13 cellular contexts compared by ENCODE assay signal in the genomic region with DNA sequence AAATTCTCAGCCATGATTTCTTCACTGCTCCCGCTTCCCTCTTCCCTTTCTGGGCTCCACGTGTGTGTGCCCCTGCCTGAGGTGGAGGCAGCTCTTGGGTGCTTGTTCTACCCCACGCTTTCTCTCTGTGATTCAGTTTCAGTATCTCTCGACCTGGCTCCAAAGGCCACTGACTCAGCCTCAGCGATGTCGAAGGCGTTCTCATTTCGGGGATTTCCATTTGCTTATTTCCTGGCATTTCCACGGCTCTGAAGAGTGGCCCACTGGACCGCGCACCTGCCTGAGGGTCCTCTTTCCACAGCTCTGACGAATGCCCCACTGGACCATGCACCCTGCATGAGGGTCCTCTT. TPM values are rescaled to one million over a fixed set of nuclear protein-coding genes. Genes with fewer than 3 reads are reported as not detected.
DNase-seq lines count a peak whose midpoint lies in the region; ATAC-seq, FAIRE-seq and TF ChIP-seq lines count a peak whose summit lies in the region.
"Had no signal": no experiment of that assay in that cellular context is flagged by ENCODE, and none has a peak within 500 bp of the region (broad histone marks: within the 10 kb centered on the region; RNA-seq: fewer than 3 reads in every experiment).

No MANE protein-coding gene starts in this region.

- H3K36me3 Mint-ChIP-seq in IgD-negative memory B cell = peaks cover 2% of the 10 kb centered on the region
- peaks cover 9 to 38% (median 21%) of the 10 kb centered on the region in 3 donors for H3K36me3 Mint-ChIP-seq in immature natural killer cell

- POLR2A ChIA-PET in HepG2 (lab: Yijun Ruan, JAX) = no interaction called here

- H3K27me3 ChIP-seq in right atrium auricular region (no peaks in the 10 kb centered on the region), HepG2 (ENCODE audit: control insufficient read depth in 1 of 2, insufficient read depth in 2 of 2, low read length in 2 of 2) (no peaks in the 10 kb centered on the region)

- H3K4me1 ChIP-seq in right atrium auricular region (no peaks in the 10 kb centered on the region), HepG2 (ENCODE audit: insufficient read depth, low read length) (peaks cover 19% of the 10 kb centered on the region)

- ATAC-seq in HepG2 = no peak
- no peak for ATAC-seq in HG03342 (IDR thresholded peaks at IDR 0.05; ENCODE audit: unreplicated experiment)

- no peak for TF ChIP-seq RAD21 in HepG2 (CRISPR knock-in tag; IDR thresholded peaks at IDR 0.05)

- TF ChIP-seq CTCF in right atrium auricular region (IDR thresholded peaks at IDR 0.05) (no peak), HepG2 (CRISPR knock-in tag; IDR thresholded peaks at IDR 0.05) (no peak)

- H3K27ac ChIP-seq in right atrium auricular region (no peak overlapping the region), HepG2 (ENCODE audit: extremely low read length, insufficient read depth, low read length) (no peak overlapping the region)

- in situ Hi-C loops in HepG2 (cut with HindIII; ENCODE audit: extremely low pct_ligation_motif_present, low pct_unique_long_range_greater_than_20kb) = no loop called here

- H3K4me3 ChIP-seq in right atrium auricular region (no peak overlapping the region), HepG2 (replicated peaks in 1 of 3; ENCODE audit: insufficient read depth in 1 of 3, low read depth in 2 of 3, low read length in 3 of 3) (no peak overlapping the region)

- CTCF ChIA-PET in HepG2 (lab: Yijun Ruan, JAX; ENCODE audit: low intra/inter-chr PET ratio, low total read pairs) = no interaction called here

- no peaks in the 10 kb centered on the region for H3K27me3 Mint-ChIP-seq in IgD-negative memory B cell
- H3K27me3 Mint-ChIP-seq in immature natural killer cell (ENCODE audit: low read depth in 3 of 3) = peaks cover 3 to 5% (median 4%) of the 10 kb centered on the region in 3 donors

- no peaks in the 10 kb centered on the region for H4K20me1 ChIP-seq in HepG2 (ENCODE audit: insufficient read depth, low read length)

- no peaks in the 10 kb centered on the region for H3K79me2 ChIP-seq in HepG2 (ENCODE audit: insufficient read depth, low read length)

- WGBS in HepG2 (ENCODE audit: low lambda C conversion rate) = 93% methylated on average over 12 of the region's 12 CpGs

- H3K27ac Mint-ChIP-seq in IgD-negative memory B cell (peak overlapping the region in 2 of 3 donors; percentile 55 to 88), immature natural killer cell (peak overlapping the region; percentile 70 to 95 (median 90))

- no peak overlapping the region for H3K4me2 ChIP-seq in HepG2 (ENCODE audit: low read depth, low read length)

- peaks cover 78% of the 10 kb centered on the region for H3K36me3 ChIP-seq in right atrium auricular region
- peaks cover 13 to 34% of the 10 kb centered on the region in 2 experiments; a peak in 4 of 5 replicates for H3K36me3 ChIP-seq in HepG2 (replicated peaks in 1 of 2; ENCODE audit: control insufficient read depth in 1 of 2, insufficient read depth in 2 of 2, low read length in 2 of 2)

- H3K9me3 Mint-ChIP-seq in IgD-negative memory B cell (no peaks in the 10 kb centered on the region), immature natural killer cell (no peaks in the 10 kb centered on the region)

- no peak overlapping the region for H3K9ac ChIP-seq in HepG2 (ENCODE audit: insufficient read depth, low read depth, low read length)

- TF ChIP-seq EP300 in HepG2 (IDR thresholded peaks at IDR 0.05; ENCODE audit: low read depth in 2 of 2, low read length in 2 of 2) (no peak), HepG2 (CRISPR knock-in tag; IDR thresholded peaks at IDR 0.05; ENCODE audit: borderline replicate concordance) (no peak)

- no peak for FAIRE-seq in HepG2 (lab: Jason Lieb, UNC)
- FAIRE-seq: D721Med, frontal cortex had no signal

- DNase-seq in activated T-cell treated with anti-CD3 and anti-CD28 coated beads for 24 hours (ENCODE audit: low read depth) = peak; percentile 60
- peak in 1 of 3 donors; percentile 21 for DNase-seq in immature natural killer cell
- peak; percentile 14 to 35 for DNase-seq in stimulated activated CD8-positive, alpha-beta memory T cell treated with anti-CD3 and anti-CD28 coated beads, Interleukin-15, amount 100 ng/mL, for 4 hours (ENCODE audit: low read depth in 2 of 2)
- no peak for DNase-seq in NAMALWA (ENCODE audit: low spot score)
- no peak for DNase-seq in right atrium auricular region (ENCODE audit: low spot score)
- no peak for DNase-seq in HepG2 (ENCODE audit: low spot score)
- DNase-seq: HCEC 1CT, NCI-H524 had no signal

- BruUV-seq in HepG2 (replicated peaks; lab: Mats Ljungman, UMichigan) = no TSS peak

- intact Hi-C loops in HepG2 (cut with micrococcal nuclease; ENCODE audit: unreplicated experiment) = no loop called here

- H3K4me1 Mint-ChIP-seq in IgD-negative memory B cell (peaks cover 0 to 8% (median 8%) of the 10 kb centered on the region in 3 donors), immature natural killer cell (peaks cover 17 to 23% of the 10 kb centered on the region in 2 donors)

- H3K9me3 ChIP-seq in right atrium auricular region = no peaks in the 10 kb centered on the region
- H3K9me3 ChIP-seq in HepG2 (ENCODE audit: low read length) = no peaks in the 10 kb centered on the region

- H3K4me3 Mint-ChIP-seq in IgD-negative memory B cell (peak overlapping the region in 1 of 4 donors; percentile 39), immature natural killer cell (peak overlapping the region in 4 of 5 donors; percentile 31 to 78 (median 39))

- no peak for TF ChIP-seq POLR2A in HepG2 (IDR thresholded peaks at IDR 0.05; ENCODE audit: insufficient read depth in 1 of 2, low read depth in 2 of 2, low read length in 2 of 2)

- no peak overlapping the region for H2AFZ ChIP-seq in HepG2 (ENCODE audit: low read length)

RNA-seq across cellular contexts. Expression of a gene that starts 52.4 kb away (rescaled TPM):
- 74.7 TPM for polyA plus RNA-seq in IgD-negative memory B cell
- 100 to 1,000 TPM in 1 of 3 donors, 10 to 100 TPM in 2; 49.4 to 119 (median 52.2) TPM for polyA plus RNA-seq in immature natural killer cell
- total RNA-seq in right atrium auricular region = 10 to 100 TPM; 27.8 to 52.2 TPM
- total RNA-seq in HepG2 (2016; rRNA removed; fragmentation: Illumina TruSeq; extraction: Trizol) = 28.0 and 44.3 TPM in 2 replicates
- total RNA-seq in HepG2 (2016; cell fraction: cytosol; rRNA removed; fragmentation: Illumina TruSeq; extraction: Trizol; ENCODE audit: low read depth) = 9.9 and 11.6 TPM in 2 replicates
- 24.5 and 43.0 TPM in 2 replicates for total RNA-seq in HepG2 (2016; cell fraction: insoluble cytoplasmic fraction; rRNA removed; fragmentation: Illumina TruSeq; extraction: Trizol)
- total RNA-seq in HepG2 (2016; cell fraction: membrane; rRNA removed; fragmentation: Illumina TruSeq; extraction: Trizol) = 17.1 and 19.6 TPM in 2 replicates
- total RNA-seq in HepG2 (2016; cell fraction: nucleus; rRNA removed; fragmentation: Illumina TruSeq; extraction: Trizol) = 31.0 and 34.6 TPM in 2 replicates
- polyA plus RNA-seq in HepG2 (2011; rRNA removed) = 17.5 and 22.2 TPM in 2 replicates
- polyA plus RNA-seq in HepG2 (2011; cell fraction: cytosol; rRNA removed) = 10.0 and 13.8 TPM in 2 replicates
- 116 and 155 TPM in 2 replicates for polyA plus RNA-seq in HepG2 (2011; cell fraction: nucleus; rRNA removed)
- 26.0 and 32.2 TPM in 2 replicates for polyA plus RNA-seq in HepG2 (2012)
- 5.1 and 5.7 TPM in 2 replicates for polyA plus RNA-seq in HepG2 (2016; cell fraction: cytosol; fragmentation: Illumina TruSeq; extraction: Trizol; ENCODE audit: low read depth)
- polyA plus RNA-seq in HepG2 (2016; cell fraction: insoluble cytoplasmic fraction; fragmentation: Illumina TruSeq; extraction: Trizol; ENCODE audit: low read depth) = 23.9 and 29.6 TPM in 2 replicates
- polyA plus RNA-seq in HepG2 (2016; cell fraction: membrane; fragmentation: Illumina TruSeq; extraction: Trizol; ENCODE audit: low read depth) = 12.2 TPM in 2 replicates
- polyA plus RNA-seq in HepG2 (2016; cell fraction: nucleus; fragmentation: Illumina TruSeq; extraction: Trizol; ENCODE audit: insufficient read depth, low read depth) = 90.4 and 98.9 TPM in 2 replicates
- 24.0 and 27.1 TPM in 2 replicates for polyA minus RNA-seq in HepG2 (2011; rRNA and poly(A)+ RNA removed; ENCODE audit: low replicate concordance)
- 17.5 and 19.4 TPM in 2 replicates for polyA minus RNA-seq in HepG2 (2011; cell fraction: cytosol; rRNA and poly(A)+ RNA removed)
- polyA minus RNA-seq in HepG2 (2011; cell fraction: nucleus; rRNA and poly(A)+ RNA removed) = 30.3 and 44.2 TPM in 2 replicates

RNA-seq across cellular contexts. Expression of a gene that starts 52.6 kb away (rescaled TPM):
- 20.0 TPM for polyA plus RNA-seq in IgD-negative memory B cell
- 10 to 100 TPM; 13.9 to 41.6 (median 28.7) TPM for polyA plus RNA-seq in immature natural killer cell
- total RNA-seq in right atrium auricular region = 10 to 100 TPM; 20.2 to 24.0 TPM
- 1.6 and 5.1 TPM in 2 replicates for total RNA-seq in HepG2 (2016; rRNA removed; fragmentation: Illumina TruSeq; extraction: Trizol)
- total RNA-seq in HepG2 (2016; cell fraction: cytosol; rRNA removed; fragmentation: Illumina TruSeq; extraction: Trizol; ENCODE audit: low read depth) = 1.9 and 3.4 TPM in 2 replicates
- total RNA-seq in HepG2 (2016; cell fraction: insoluble cytoplasmic fraction; rRNA removed; fragmentation: Illumina TruSeq; extraction: Trizol) = 1.1 and 3.6 TPM in 2 replicates
- total RNA-seq in HepG2 (2016; cell fraction: membrane; rRNA removed; fragmentation: Illumina TruSeq; extraction: Trizol) = 2.0 and 2.5 TPM in 2 replicates
- 5.8 and 6.7 TPM in 2 replicates for total RNA-seq in HepG2 (2016; cell fraction: nucleus; rRNA removed; fragmentation: Illumina TruSeq; extraction: Trizol)
- 9.9 and 20.1 TPM in 2 replicates for polyA plus RNA-seq in HepG2 (2011; rRNA removed)
- 6.1 TPM in 2 replicates for polyA plus RNA-seq in HepG2 (2011; cell fraction: cytosol; rRNA removed)
- 134 and 138 TPM in 2 replicates for polyA plus RNA-seq in HepG2 (2011; cell fraction: nucleus; rRNA removed)
- 7.2 and 10.7 TPM in 2 replicates for polyA plus RNA-seq in HepG2 (2012)
- polyA plus RNA-seq in HepG2 (2016; cell fraction: cytosol; fragmentation: Illumina TruSeq; extraction: Trizol; ENCODE audit: low read depth) = 1.4 and 3.1 TPM in 2 replicates
- 1.9 and 2.6 TPM in 2 replicates for polyA plus RNA-seq in HepG2 (2016; cell fraction: insoluble cytoplasmic fraction; fragmentation: Illumina TruSeq; extraction: Trizol; ENCODE audit: low read depth)
- polyA plus RNA-seq in HepG2 (2016; cell fraction: membrane; fragmentation: Illumina TruSeq; extraction: Trizol; ENCODE audit: low read depth) = 1.9 and 2.2 TPM in 2 replicates
- polyA plus RNA-seq in HepG2 (2016; cell fraction: nucleus; fragmentation: Illumina TruSeq; extraction: Trizol; ENCODE audit: insufficient read depth, low read depth) = 19.6 and 19.8 TPM in 2 replicates
- polyA minus RNA-seq in HepG2 (2011; rRNA and poly(A)+ RNA removed; ENCODE audit: low replicate concordance) = 15.5 and 17.1 TPM in 2 replicates
- 5.5 and 6.9 TPM in 2 replicates for polyA minus RNA-seq in HepG2 (2011; cell fraction: cytosol; rRNA and poly(A)+ RNA removed)
- 8.6 and 9.7 TPM in 2 replicates for polyA minus RNA-seq in HepG2 (2011; cell fraction: nucleus; rRNA and poly(A)+ RNA removed)

RNA-seq across cellular contexts. Expression of a gene that starts 53.8 kb away (rescaled TPM):
- not detected for polyA plus RNA-seq in IgD-negative memory B cell
- polyA plus RNA-seq in immature natural killer cell = not detected
- 1 to 10 TPM in 1 of 2 donors, under 1 TPM in 1; 0.98 to 2.3 TPM for total RNA-seq in right atrium auricular region
- total RNA-seq in HepG2 (2016; rRNA removed; fragmentation: Illumina TruSeq; extraction: Trizol) = 0.18 and 0.36 TPM in 2 replicates
- total RNA-seq in HepG2 (2016; cell fraction: cytosol; rRNA removed; fragmentation: Illumina TruSeq; extraction: Trizol; ENCODE audit: low read depth) = 0.30 TPM in 1 of 2 replicates, not detected in the other
- total RNA-seq in HepG2 (2016; cell fraction: insoluble cytoplasmic fraction; rRNA removed; fragmentation: Illumina TruSeq; extraction: Trizol) = 0.16 and 0.24 TPM in 2 replicates
- 0.37 and 0.48 TPM in 2 replicates for total RNA-seq in HepG2 (2016; cell fraction: membrane; rRNA removed; fragmentation: Illumina TruSeq; extraction: Trizol)
- total RNA-seq in HepG2 (2016; cell fraction: nucleus; rRNA removed; fragmentation: Illumina TruSeq; extraction: Trizol) = not detected in 2 replicates
- polyA plus RNA-seq in HepG2 (2011; rRNA removed) = 0.18 and 0.57 TPM in 2 replicates
- 0.08 and 0.18 TPM in 2 replicates for polyA plus RNA-seq in HepG2 (2011; cell fraction: cytosol; rRNA removed)
- polyA plus RNA-seq in HepG2 (2011; cell fraction: nucleus; rRNA removed) = 0.58 and 0.95 TPM in 2 replicates
- polyA plus RNA-seq in HepG2 (2012) = 0.87 and 3.8 TPM in 2 replicates
- polyA plus RNA-seq in HepG2 (2016; cell fraction: cytosol; fragmentation: Illumina TruSeq; extraction: Trizol; ENCODE audit: low read depth) = 0.68 and 0.69 TPM in 2 replicates
- polyA plus RNA-seq in HepG2 (2016; cell fraction: insoluble cytoplasmic fraction; fragmentation: Illumina TruSeq; extraction: Trizol; ENCODE audit: low read depth) = 0.49 and 0.90 TPM in 2 replicates
- 0.89 and 1.3 TPM in 2 replicates for polyA plus RNA-seq in HepG2 (2016; cell fraction: membrane; fragmentation: Illumina TruSeq; extraction: Trizol; ENCODE audit: low read depth)
- polyA plus RNA-seq in HepG2 (2016; cell fraction: nucleus; fragmentation: Illumina TruSeq; extraction: Trizol; ENCODE audit: insufficient read depth, low read depth) = 0.38 and 0.60 TPM in 2 replicates
- 0.12 and 0.68 TPM in 2 replicates for polyA minus RNA-seq in HepG2 (2011; rRNA and poly(A)+ RNA removed; ENCODE audit: low replicate concordance)
- 0.30 TPM in 1 of 2 replicates, not detected in the other for polyA minus RNA-seq in HepG2 (2011; cell fraction: cytosol; rRNA and poly(A)+ RNA removed)
- 0.25 TPM in 1 of 2 replicates, not detected in the other for polyA minus RNA-seq in HepG2 (2011; cell fraction: nucleus; rRNA and poly(A)+ RNA removed)
- total RNA-seq: bronchial epithelial cell had no signal

Comparison
In these comparisons a context has a peak if more than half of its experiments do, and no peak if none do; other contexts are left out.
1. DNase-seq: peak in activated T-cell treated with anti-CD3 and anti-CD28 coated beads for 24 hours (single experiment) and stimulated activated CD8-positive, alpha-beta memory T cell treated with anti-CD3 and anti-CD28 coated beads, Interleukin-15, amount 100 ng/mL, for 4 hours (2 of 2); none in NAMALWA (single experiment), right atrium auricular region (single experiment) and HepG2 (single experiment).